In the genomic region with DNA sequence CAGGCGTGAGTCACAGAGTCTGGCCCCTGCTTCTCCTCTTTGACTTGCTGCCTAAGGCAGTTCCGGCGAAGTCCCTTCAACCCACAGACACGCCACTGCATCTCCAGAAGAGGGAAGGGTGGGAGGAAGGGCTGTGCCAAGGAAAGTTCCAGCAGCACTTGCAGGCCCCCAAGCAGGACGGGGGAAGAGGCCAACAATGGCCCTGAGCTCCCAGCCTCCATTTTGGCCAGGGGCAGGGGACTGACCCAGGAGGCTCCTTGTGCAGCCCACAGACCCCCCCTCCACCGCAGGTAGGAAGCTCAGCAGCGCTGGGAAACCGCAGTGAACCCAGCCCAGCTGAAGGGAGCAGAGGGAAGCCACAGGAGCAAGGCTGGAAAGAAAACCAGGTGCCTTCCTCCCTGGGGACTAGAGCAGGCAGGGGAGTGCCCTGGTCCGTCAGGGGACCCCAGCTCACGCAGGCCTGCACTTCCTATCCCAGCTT, we compare ENCODE assay signal across 10 cellular contexts. TPM values are rescaled to one million over a fixed set of nuclear protein-coding genes. Genes with fewer than 3 reads are reported as not detected.
A peak's percentile ranks its signal among the peaks of the same experiment; 100 is the strongest.
DNase-seq lines count a peak whose midpoint lies in the region; ATAC-seq, FAIRE-seq and TF ChIP-seq lines count a peak whose summit lies in the region.
"Had no signal": no experiment of that assay in that cellular context is flagged by ENCODE, and none has a peak within 500 bp of the region (broad histone marks: within the 10 kb centered on the region; RNA-seq: fewer than 3 reads in every experiment).

No MANE protein-coding gene starts in this region.

- H3K4me3 ChIP-seq in cardiac muscle cell (no peak overlapping the region), kidney (ENCODE audit: low read length in 2 of 2) (no peak overlapping the region), upper lobe of left lung (no peak overlapping the region)

- peaks cover 37% of the 10 kb centered on the region for H3K4me1 Mint-ChIP-seq in activated naive CD8-positive, alpha-beta T cell treated with anti-CD3 and anti-CD28 coated beads, Interleukin-2, amount 50 U/mL, for 24 hours

- no peaks in the 10 kb centered on the region for H3K27me3 ChIP-seq in cardiac muscle cell
- no peaks in the 10 kb centered on the region for H3K27me3 ChIP-seq in upper lobe of left lung

- WGBS in upper lobe of left lung, 2 donors = 79 to 81% methylated on average over 5 to 8 of the region's 10 CpGs

- peak overlapping the region in 1 of 2 donors; percentile 78 for H3K9ac ChIP-seq in kidney (ENCODE audit: low read length in 2 of 2)

- H3K9me3 Mint-ChIP-seq in activated naive CD8-positive, alpha-beta T cell treated with anti-CD3 and anti-CD28 coated beads, Interleukin-2, amount 50 U/mL, for 24 hours = no peaks in the 10 kb centered on the region

- no peak for FAIRE-seq in kidney (lab: Jason Lieb, UNC)
- FAIRE-seq: D721Med had no signal

- H3K9me3 ChIP-seq in cardiac muscle cell (ENCODE audit: low read depth) (no peaks in the 10 kb centered on the region), kidney (ENCODE audit: control insufficient read depth in 1 of 2, low read length in 2 of 2) (no peaks in the 10 kb centered on the region), upper lobe of left lung (no peaks in the 10 kb centered on the region)

- no peak overlapping the region for H3K27ac Mint-ChIP-seq in activated naive CD8-positive, alpha-beta T cell treated with anti-CD3 and anti-CD28 coated beads, Interleukin-2, amount 50 U/mL, for 24 hours

- H3K27ac ChIP-seq in cardiac muscle cell (peak overlapping the region; percentile 81), kidney (ENCODE audit: low read depth in 2 of 2, low read length in 2 of 2) (peak overlapping the region; percentile 85 to 88), upper lobe of left lung (peak overlapping the region; percentile 85 to 89 (median 86))

- H3K4me3 Mint-ChIP-seq in activated naive CD8-positive, alpha-beta T cell treated with anti-CD3 and anti-CD28 coated beads, Interleukin-2, amount 50 U/mL, for 24 hours = no peak overlapping the region

- H3K27me3 Mint-ChIP-seq in activated naive CD8-positive, alpha-beta T cell treated with anti-CD3 and anti-CD28 coated beads, Interleukin-2, amount 50 U/mL, for 24 hours = no peaks in the 10 kb centered on the region

- DNase-seq in cardiac muscle cell (ENCODE audit: low read depth in 1 of 2, low spot score in 1 of 2) (peak in 1 of 2 donors; percentile 58), left ventricle myocardium superior (no peak), kidney (no peak), upper lobe of left lung (no peak), NCI-H2029 treated with DMSO at 0.1 percent for 48 hours (lab: John Stamatoyannopoulos, UW) (no peak), AG08395 (ENCODE audit: low spot score) (no peak)
- DNase-seq in activated naive CD8-positive, alpha-beta T cell treated with anti-CD3 and anti-CD28 coated beads, Interleukin-2, amount 50 U/mL, for 24 hours = no peak
- DNase-seq: NCI-H82 had no signal

- H3K36me3 ChIP-seq in cardiac muscle cell (no peaks in the 10 kb centered on the region), kidney (ENCODE audit: control insufficient read depth in 1 of 2, insufficient read depth in 2 of 2, low read length in 2 of 2) (no peaks in the 10 kb centered on the region), upper lobe of left lung (no peaks in the 10 kb centered on the region)

- ATAC-seq in left ventricle myocardium superior (no peak), upper lobe of left lung (ENCODE audit: low FRiP score in 2 of 2) (no peak), GM21619 (IDR thresholded peaks at IDR 0.05; ENCODE audit: unreplicated experiment) (no peak)
- ATAC-seq in activated naive CD8-positive, alpha-beta T cell treated with anti-CD3 and anti-CD28 coated beads, Interleukin-2, amount 50 U/mL, for 24 hours = peak; percentile 2

- no peaks in the 10 kb centered on the region for H3K36me3 Mint-ChIP-seq in activated naive CD8-positive, alpha-beta T cell treated with anti-CD3 and anti-CD28 coated beads, Interleukin-2, amount 50 U/mL, for 24 hours (ENCODE audit: low read depth)

- intact Hi-C loops in left ventricle myocardium superior (cut with micrococcal nuclease) = no loop called here
- intact Hi-C loops in kidney (cut with DNase I) = no loop called here

- H3K4me1 ChIP-seq in cardiac muscle cell (ENCODE audit: low read depth) (peaks cover 16% of the 10 kb centered on the region), kidney (ENCODE audit: control insufficient read depth in 1 of 2, insufficient read depth in 1 of 2, low read depth in 1 of 2, low read length in 2 of 2) (peaks cover 45 to 46% of the 10 kb centered on the region in 2 donors), upper lobe of left lung (peaks cover 39 to 43% (median 39%) of the 10 kb centered on the region in 4 donors)

- TF ChIP-seq CTCF in cardiac muscle cell (IDR thresholded peaks at IDR 0.05; ENCODE audit: low read depth, low read length) = no peak
- no peak for TF ChIP-seq CTCF in kidney (IDR thresholded peaks at IDR 0.05; ENCODE audit: borderline replicate concordance, extremely low read depth, insufficient read depth)
- TF ChIP-seq CTCF in upper lobe of left lung (IDR thresholded peaks at IDR 0.05) = no peak

- TF ChIP-seq POLR2A in upper lobe of left lung (IDR thresholded peaks at IDR 0.05) = no peak

- no peak for TF ChIP-seq EP300 in upper lobe of left lung (IDR thresholded peaks at IDR 0.05)

RNA-seq across cellular contexts. Expression of a gene that starts 35.4 kb away (rescaled TPM):
- total RNA-seq in cardiac muscle cell (11.8 and 24.2 TPM in 2 replicates), left ventricle myocardium superior (7.8 TPM), kidney (23.0 TPM), upper lobe of left lung (10 to 100 TPM in 5 of 6 donors, 1 to 10 TPM in 1; 8.2 to 33.4 (median 26.5) TPM)
- polyA plus RNA-seq in cardiac muscle cell (22.3 and 51.2 TPM in 2 replicates), kidney (ENCODE audit: insufficient read depth, low read depth, low replicate concordance) (135 TPM)
